Comparison of ENCODE assay signal across 8 cellular contexts in genomic region chr6:26249959-26250805, GRCh38.
DNase-seq lines count a peak whose midpoint lies in the region; ATAC-seq, FAIRE-seq and TF ChIP-seq lines count a peak whose summit lies in the region.

No MANE protein-coding gene starts in this region.

- intact Hi-C loops in mucosa of descending colon (cut with DNase I, micrococcal nuclease) = no loop called here

- no peak for TF ChIP-seq RAD21 in A549 (conservative IDR thresholded peaks at IDR 0.05 in 1 of 2, IDR thresholded peaks at IDR 0.05 in 1 of 2)

- DNase-seq in A549 (ENCODE audit: low read depth in 1 of 2, low spot score in 1 of 2) (peak in 1 of 2 experiments; percentile 82), NCI-H69 (lab: John Stamatoyannopoulos, UW) (peak; percentile 97), endodermal cell (peak; percentile 90), mucosa of descending colon (peak; percentile 84 to 89 (median 85))
- DNase-seq in activated CD8-positive, alpha-beta T cell treated with anti-CD3 and anti-CD28 coated beads, Interleukin-2, amount 10 ng/mL, durations not matched to agents 7 days and 5 days = peak; percentile 85
- peak; percentile 82 to 88 for DNase-seq in stimulated activated naive CD8-positive, alpha-beta T cell treated with anti-CD3 and anti-CD28 coated beads, Interleukin-15, amount 100 ng/mL, for 72 hours

- WGBS in A549 (ENCODE audit: missing lambda C conversion rate) = 52% methylated on average over 25 of the region's 45 CpGs
- WGBS in endodermal cell (ENCODE audit: insufficient coverage in 1 of 2, insufficient read length in 1 of 2), 2 experiments = 0 to 1% methylated on average over 28 to 44 of the region's 45 CpGs

- ATAC-seq in A549 (peak; percentile 91 to 95), GM18868 (IDR thresholded peaks at IDR 0.05; ENCODE audit: unreplicated experiment) (peak; percentile 50), HG03135 (IDR thresholded peaks at IDR 0.05; ENCODE audit: unreplicated experiment) (peak; percentile 42), mucosa of descending colon (peak; percentile 78)
- ATAC-seq in activated CD8-positive, alpha-beta T cell treated with anti-CD3 and anti-CD28 coated beads, Interleukin-2, amount 10 ng/mL, durations not matched to agents 7 days and 5 days = peak; percentile 55
- ATAC-seq in stimulated activated naive CD8-positive, alpha-beta T cell treated with anti-CD3 and anti-CD28 coated beads, Interleukin-15, amount 100 ng/mL, for 72 hours = peak; percentile 82

- H3K36me3 ChIP-seq in endodermal cell (ENCODE audit: control insufficient read depth, insufficient read depth, low read length) (no peaks in the 10 kb centered on the region), mucosa of descending colon (ENCODE audit: low read depth) (no peaks in the 10 kb centered on the region)

- peaks cover 33% of the 10 kb centered on the region for H3K36me3 Mint-ChIP-seq in activated CD8-positive, alpha-beta T cell treated with anti-CD3 and anti-CD28 coated beads, Interleukin-2, amount 10 ng/mL, durations not matched to agents 7 days and 5 days (ENCODE audit: low read depth)
- no peaks in the 10 kb centered on the region for H3K36me3 Mint-ChIP-seq in endodermal cell (ENCODE audit: low read depth)

- no peak for TF ChIP-seq EP300 in A549 (IDR thresholded peaks at IDR 0.05)

- peak overlapping the region; percentile 84 for H3K4me3 Mint-ChIP-seq in activated CD8-positive, alpha-beta T cell treated with anti-CD3 and anti-CD28 coated beads, Interleukin-2, amount 10 ng/mL, durations not matched to agents 7 days and 5 days
- peak overlapping the region; percentile 93 for H3K4me3 Mint-ChIP-seq in endodermal cell
- H3K4me3 Mint-ChIP-seq in stimulated activated naive CD8-positive, alpha-beta T cell treated with anti-CD3 and anti-CD28 coated beads, Interleukin-15, amount 100 ng/mL, for 72 hours = peak overlapping the region; percentile 77 to 82

- TF ChIP-seq POLR2A in A549 (IDR thresholded peaks at IDR 0.05; ENCODE audit: low read length) = peak; percentile 63

- H3K4me1 Mint-ChIP-seq in activated CD8-positive, alpha-beta T cell treated with anti-CD3 and anti-CD28 coated beads, Interleukin-2, amount 10 ng/mL, durations not matched to agents 7 days and 5 days (ENCODE audit: low read depth) = peaks cover 30% of the 10 kb centered on the region
- peaks cover 24% of the 10 kb centered on the region for H3K4me1 Mint-ChIP-seq in endodermal cell
- peaks cover 44% of the 10 kb centered on the region for H3K4me1 Mint-ChIP-seq in stimulated activated naive CD8-positive, alpha-beta T cell treated with anti-CD3 and anti-CD28 coated beads, Interleukin-15, amount 100 ng/mL, for 72 hours

- no peaks in the 10 kb centered on the region for H3K9me3 Mint-ChIP-seq in activated CD8-positive, alpha-beta T cell treated with anti-CD3 and anti-CD28 coated beads, Interleukin-2, amount 10 ng/mL, durations not matched to agents 7 days and 5 days (ENCODE audit: insufficient read depth)
- H3K9me3 Mint-ChIP-seq in endodermal cell = no peaks in the 10 kb centered on the region
- H3K9me3 Mint-ChIP-seq in stimulated activated naive CD8-positive, alpha-beta T cell treated with anti-CD3 and anti-CD28 coated beads, Interleukin-15, amount 100 ng/mL, for 72 hours = no peaks in the 10 kb centered on the region

- H3K9ac ChIP-seq in endodermal cell (ENCODE audit: extremely low read depth, low read length, poor library complexity, severe bottlenecking) = peak overlapping the region; percentile 97

- H3K9me3 ChIP-seq in A549 = no peaks in the 10 kb centered on the region
- no peaks in the 10 kb centered on the region for H3K9me3 ChIP-seq in endodermal cell (ENCODE audit: control insufficient read depth, low read length)
- no peaks in the 10 kb centered on the region for H3K9me3 ChIP-seq in mucosa of descending colon

- H3K4me3 ChIP-seq in A549 = peak overlapping the region; percentile 49
- peak overlapping the region; percentile 99 for H3K4me3 ChIP-seq in endodermal cell (ENCODE audit: low read length)
- H3K4me3 ChIP-seq in mucosa of descending colon = peak overlapping the region; percentile 26

- CTCF ChIA-PET in A549 (lab: Yijun Ruan, JAX) = interaction anchor here (0.7 to 2.5 kb wide), 11 partner anchors 11 to 74 kb away, joined by 3 to 9 read pairs (median 4); a partner anchor contains a TSS
- CTCF ChIA-PET in activated CD8-positive, alpha-beta T cell treated with anti-CD3 and anti-CD28 coated beads, Interleukin-2, amount 10 ng/mL, durations not matched to agents 7 days and 5 days (lab: Charles Lee) = interaction anchor here (0.6 to 2.9 kb wide), 13 partner anchors 10 to 318 kb away, joined by 3 to 19 read pairs (median 3); a partner anchor contains a TSS

- H3K27ac ChIP-seq in A549 (peak overlapping the region; percentile 84 to 91), endodermal cell (ENCODE audit: low read depth, low read length) (peak overlapping the region; percentile 89)

- TF ChIP-seq CTCF in A549 (IDR thresholded peaks at IDR 0.05) (no peak), endodermal cell (conservative IDR thresholded peaks at IDR 0.05) (peak; percentile 51), mucosa of descending colon (IDR thresholded peaks at IDR 0.05) (peak; percentile 31)

- H3K27me3 Mint-ChIP-seq in activated CD8-positive, alpha-beta T cell treated with anti-CD3 and anti-CD28 coated beads, Interleukin-2, amount 10 ng/mL, durations not matched to agents 7 days and 5 days (ENCODE audit: low read depth) = no peaks in the 10 kb centered on the region
- H3K27me3 Mint-ChIP-seq in endodermal cell (ENCODE audit: insufficient read depth) = peaks cover 13% of the 10 kb centered on the region
- no peaks in the 10 kb centered on the region for H3K27me3 Mint-ChIP-seq in stimulated activated naive CD8-positive, alpha-beta T cell treated with anti-CD3 and anti-CD28 coated beads, Interleukin-15, amount 100 ng/mL, for 72 hours

- POLR2A ChIA-PET in A549 (lab: Yijun Ruan, JAX) = interaction anchor here (1.0 to 2.7 kb wide), 9 partner anchors 11 to 92 kb away, joined by 4 to 33 read pairs (median 8); a partner anchor contains a TSS
- POLR2A ChIA-PET in activated CD8-positive, alpha-beta T cell treated with anti-CD3 and anti-CD28 coated beads, Interleukin-2, amount 10 ng/mL, durations not matched to agents 7 days and 5 days (lab: Charles Lee) = interaction anchor here (0.5 to 3.5 kb wide), 30 partner anchors 19 to 1623 kb away, joined by 3 to 59 read pairs (median 4); partner anchors contain the start of gene HMGN4

- H3K27me3 ChIP-seq in endodermal cell (ENCODE audit: control insufficient read depth, insufficient read depth, low read length, poor library complexity, severe bottlenecking) = peaks cover 8% of the 10 kb centered on the region

- FAIRE-seq in A549 (lab: Jason Lieb, UNC) = no peak

- no peaks in the 10 kb centered on the region for H3K4me1 ChIP-seq in A549
- H3K4me1 ChIP-seq in endodermal cell (ENCODE audit: control insufficient read depth, insufficient read depth, low read length) = no peaks in the 10 kb centered on the region
- peaks cover 3% of the 10 kb centered on the region for H3K4me1 ChIP-seq in mucosa of descending colon (ENCODE audit: low read depth)

- H3K4me2 ChIP-seq in A549 = peak overlapping the region; percentile 57

- H3K27ac Mint-ChIP-seq in activated CD8-positive, alpha-beta T cell treated with anti-CD3 and anti-CD28 coated beads, Interleukin-2, amount 10 ng/mL, durations not matched to agents 7 days and 5 days = peak overlapping the region; percentile 100
- H3K27ac Mint-ChIP-seq in endodermal cell = peak overlapping the region; percentile 99
- peak overlapping the region; percentile 99 for H3K27ac Mint-ChIP-seq in stimulated activated naive CD8-positive, alpha-beta T cell treated with anti-CD3 and anti-CD28 coated beads, Interleukin-15, amount 100 ng/mL, for 72 hours

TF ChIP-seq in A549, 52 proteins besides CTCF, POLR2A, EP300 and RAD21 (continues in another document):
- TF ChIP-seq HOXA7 (CRISPR knock-in tag; IDR thresholded peaks at IDR 0.05) (no peak), MAX (IDR thresholded peaks at IDR 0.05) (peak; percentile 41), CBX2 (IDR thresholded peaks at IDR 0.05; ENCODE audit: borderline replicate concordance, low read depth) (no peak), PBX3 (IDR thresholded peaks at IDR 0.05) (no peak), HDAC2 (IDR thresholded peaks at IDR 0.05) (no peak), CHD2 (IDR thresholded peaks at IDR 0.05; ENCODE audit: low read length, partially characterized antibody) (no peak), JUN (IDR thresholded peaks at IDR 0.05) (peak; percentile 63; a peak in 1 of 5 replicates), E2F6 (IDR thresholded peaks at IDR 0.05; ENCODE audit: borderline replicate concordance, low read depth) (peak; percentile 30; the same call in 1 of the 2 replicates), ESRRA (IDR thresholded peaks at IDR 0.05; ENCODE audit: borderline replicate concordance, low read length) (no peak), NPAS2 (CRISPR knock-in tag; IDR thresholded peaks at IDR 0.05; ENCODE audit: borderline replicate concordance) (no peak)

Comparison
In these comparisons a context has a peak if more than half of its experiments do, and no peak if none do; other contexts are left out.
1. ATAC-seq: peak in every context shown above with its lines; median percentile 93 in A549; 82 in stimulated activated naive CD8-positive, alpha-beta T cell treated with anti-CD3 and anti-CD28 coated beads, Interleukin-15, amount 100 ng/mL, for 72 hours; 78 in mucosa of descending colon; 55 in activated CD8-positive, alpha-beta T cell treated with anti-CD3 and anti-CD28 coated beads, Interleukin-2, amount 10 ng/mL, durations not matched to agents 7 days and 5 days; 50 in GM18868; 42 in HG03135.
2. H3K4me3 ChIP-seq: peak in every context shown above with its lines; median percentile 99 in endodermal cell; 49 in A549; 26 in mucosa of descending colon.